2 cellular contexts compared by ENCODE assay signal in genomic region chr2:162646739-162647138, GRCh38.
A peak's percentile ranks its signal among the peaks of the same experiment; 100 is the strongest.
TF ChIP-seq lines count a peak whose summit lies in the region.

No MANE protein-coding gene starts in this region.

TF ChIP-seq in HepG2, 621 proteins besides CTCF, POLR2A, EP300 and RAD21 (continued from another document):
- TF ChIP-seq PAXIP1 (CRISPR knock-in tag; conservative IDR thresholded peaks at IDR 0.05) (0 out of 2 replicates have a peak, but pooled peaks have one; percentile 20), SOX13 (IDR thresholded peaks at IDR 0.05) (no peak), SOX13 (CRISPR knock-in tag; conservative IDR thresholded peaks at IDR 0.05 in 1 of 2, IDR thresholded peaks at IDR 0.05 in 1 of 2) (0 out of 4 replicates have a peak, but pooled peaks of 1 of the 2 experiments have one; percentile 26), NR2F2 (IDR thresholded peaks at IDR 0.05; ENCODE audit: borderline replicate concordance, low read depth) (no peak), ZNF280B (CRISPR knock-in tag; IDR thresholded peaks at IDR 0.05; ENCODE audit: borderline replicate concordance) (no peak), ZFP36 (IDR thresholded peaks at IDR 0.05; ENCODE audit: borderline replicate concordance, low read depth, low read length, partially characterized antibody) (no peak), SOX6 (IDR thresholded peaks at IDR 0.05) (no peak), SOX6 (CRISPR knock-in tag; IDR thresholded peaks at IDR 0.05) (no peak), SCMH1 (CRISPR knock-in tag; IDR thresholded peaks at IDR 0.05; ENCODE audit: borderline replicate concordance) (no peak), ZNF788 (CRISPR knock-in tag; IDR thresholded peaks at IDR 0.05; ENCODE audit: borderline replicate concordance) (no peak), MIXL1 (CRISPR knock-in tag; IDR thresholded peaks at IDR 0.05) (no peak)

TF ChIP-seq in GM23338, 12 proteins besides CTCF, POLR2A, EP300 and RAD21 (continued from another document):
- TF ChIP-seq ZNF462 (CRISPR knock-in tag; IDR thresholded peaks at IDR 0.05) (no peak), REST (IDR thresholded peaks at IDR 0.05; ENCODE audit: unreplicated experiment) (no peak), POLR2AphosphoS5 (IDR thresholded peaks at IDR 0.05; ENCODE audit: low read depth) (no peak), EZH2phosphoT487 (IDR thresholded peaks at IDR 0.05; ENCODE audit: unreplicated experiment) (no peak), STAT1 (IDR thresholded peaks at IDR 0.05; ENCODE audit: unreplicated experiment) (no peak), JUNB (IDR thresholded peaks at IDR 0.05; ENCODE audit: unreplicated experiment) (no peak), CREB1 (CRISPR knock-in tag; IDR thresholded peaks at IDR 0.05; ENCODE audit: low read depth) (no peak), ZNF331 (CRISPR knock-in tag; IDR thresholded peaks at IDR 0.05; ENCODE audit: low read depth) (no peak), ETS1 (IDR thresholded peaks at IDR 0.05) (no peak)
